In the genomic region with DNA sequence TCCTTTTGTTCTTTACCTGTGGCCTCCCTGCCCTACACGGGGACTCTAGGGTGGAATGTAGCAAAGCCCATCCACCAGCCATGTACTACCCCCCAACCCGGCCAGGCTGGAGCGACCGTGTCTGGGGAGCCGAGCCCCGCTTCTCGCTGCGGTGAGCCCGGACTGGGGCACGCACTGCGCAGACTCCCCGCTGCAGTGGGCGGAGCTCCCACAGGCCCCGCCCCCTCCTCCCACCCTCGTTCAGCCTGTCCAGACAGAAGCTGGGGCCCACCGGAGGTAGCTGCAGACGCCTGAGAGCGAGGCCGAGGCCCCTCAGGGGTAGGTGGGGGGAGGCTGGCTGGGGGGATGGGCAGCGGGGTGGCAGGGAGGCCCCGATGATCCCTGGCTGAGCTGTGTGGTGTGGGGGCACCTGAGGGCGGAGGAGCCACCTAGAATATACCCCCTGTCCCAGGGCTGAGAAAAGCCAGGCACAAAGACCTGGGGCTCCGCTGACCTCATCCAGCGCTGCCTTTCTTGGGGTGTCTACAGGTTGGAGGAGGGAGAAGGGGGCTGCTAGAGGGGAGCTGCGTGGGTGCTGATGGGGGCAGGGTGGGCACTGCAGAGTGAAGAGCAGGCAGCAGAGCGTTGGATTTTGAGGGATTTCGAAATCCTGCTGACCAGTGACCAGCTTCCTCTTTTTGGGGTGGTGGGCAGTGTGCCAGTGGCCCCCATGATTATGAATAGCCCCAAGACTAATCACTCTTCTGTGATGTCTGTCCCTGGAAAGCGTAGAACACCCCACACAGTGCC, we compare ENCODE assay signal across 1 cellular context.
TF ChIP-seq lines count a peak whose summit lies in the region.

No MANE protein-coding gene starts in this region.

TF ChIP-seq in HEK293, 187 proteins besides CTCF, POLR2A, EP300 and RAD21 (continued from another document and continues in another):
- TF ChIP-seq, protein P1, sequence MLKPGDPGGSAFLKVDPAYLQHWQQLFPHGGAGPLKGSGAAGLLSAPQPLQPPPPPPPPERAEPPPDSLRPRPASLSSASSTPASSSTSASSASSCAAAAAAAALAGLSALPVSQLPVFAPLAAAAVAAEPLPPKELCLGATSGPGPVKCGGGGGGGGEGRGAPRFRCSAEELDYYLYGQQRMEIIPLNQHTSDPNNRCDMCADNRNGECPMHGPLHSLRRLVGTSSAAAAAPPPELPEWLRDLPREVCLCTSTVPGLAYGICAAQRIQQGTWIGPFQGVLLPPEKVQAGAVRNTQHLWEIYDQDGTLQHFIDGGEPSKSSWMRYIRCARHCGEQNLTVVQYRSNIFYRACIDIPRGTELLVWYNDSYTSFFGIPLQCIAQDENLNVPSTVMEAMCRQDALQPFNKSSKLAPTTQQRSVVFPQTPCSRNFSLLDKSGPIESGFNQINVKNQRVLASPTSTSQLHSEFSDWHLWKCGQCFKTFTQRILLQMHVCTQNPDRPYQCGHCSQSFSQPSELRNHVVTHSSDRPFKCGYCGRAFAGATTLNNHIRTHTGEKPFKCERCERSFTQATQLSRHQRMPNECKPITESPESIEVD (tag by site-specific recombination; IDR thresholded peaks at IDR 0.05): no peak
- TF ChIP-seq, protein P2, sequence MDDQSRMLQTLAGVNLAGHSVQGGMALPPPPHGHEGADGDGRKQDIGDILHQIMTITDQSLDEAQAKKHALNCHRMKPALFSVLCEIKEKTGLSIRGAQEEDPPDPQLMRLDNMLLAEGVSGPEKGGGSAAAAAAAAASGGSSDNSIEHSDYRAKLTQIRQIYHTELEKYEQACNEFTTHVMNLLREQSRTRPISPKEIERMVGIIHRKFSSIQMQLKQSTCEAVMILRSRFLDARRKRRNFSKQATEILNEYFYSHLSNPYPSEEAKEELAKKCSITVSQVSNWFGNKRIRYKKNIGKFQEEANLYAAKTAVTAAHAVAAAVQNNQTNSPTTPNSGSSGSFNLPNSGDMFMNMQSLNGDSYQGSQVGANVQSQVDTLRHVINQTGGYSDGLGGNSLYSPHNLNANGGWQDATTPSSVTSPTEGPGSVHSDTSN (CRISPR knock-in tag; IDR thresholded peaks at IDR 0.05): no peak
- TF ChIP-seq ZNF133 (tag by site-specific recombination; IDR thresholded peaks at IDR 0.05) (no peak), ZEB2 (tag by site-specific recombination; IDR thresholded peaks at IDR 0.05) (no peak), ZFP37 (tag by site-specific recombination; IDR thresholded peaks at IDR 0.05) (no peak), ZNF529 (tag by site-specific recombination; IDR thresholded peaks at IDR 0.05; ENCODE audit: insufficient replicate concordance) (no peak), SALL2 (tag by site-specific recombination; IDR thresholded peaks at IDR 0.05; ENCODE audit: borderline replicate concordance) (no peak), ZNF561 (tag by site-specific recombination; IDR thresholded peaks at IDR 0.05; ENCODE audit: borderline replicate concordance) (no peak), ZNF140 (tag by site-specific recombination; IDR thresholded peaks at IDR 0.05) (no peak), WT1 (tag by site-specific recombination; IDR thresholded peaks at IDR 0.05) (no peak), HOXC10 (CRISPR knock-in tag; IDR thresholded peaks at IDR 0.05) (no peak), ZNF843 (tag by site-specific recombination; IDR thresholded peaks at IDR 0.05) (no peak), ZBTB48 (tag by site-specific recombination; IDR thresholded peaks at IDR 0.05) (peak; percentile 55; the same call in 1 of the 2 replicates), KLF1 (tag by site-specific recombination; IDR thresholded peaks at IDR 0.05) (no peak), YY2 (tag by site-specific recombination; IDR thresholded peaks at IDR 0.05) (no peak), ZNF792 (tag by site-specific recombination; IDR thresholded peaks at IDR 0.05) (no peak), ZNF138 (tag by site-specific recombination; IDR thresholded peaks at IDR 0.05; ENCODE audit: borderline replicate concordance) (no peak), KLF10 (tag by site-specific recombination; IDR thresholded peaks at IDR 0.05) (no peak), EGR2 (tag by site-specific recombination; IDR thresholded peaks at IDR 0.05; ENCODE audit: low read depth) (peak; percentile 79), ZNF747 (tag by site-specific recombination; IDR thresholded peaks at IDR 0.05) (no peak), PRDM1 (tag by site-specific recombination; IDR thresholded peaks at IDR 0.05) (no peak), ZNF623 (tag by site-specific recombination; IDR thresholded peaks at IDR 0.05) (no peak), IKZF3 (tag by site-specific recombination; IDR thresholded peaks at IDR 0.05) (no peak)
- TF ChIP-seq, protein P3, sequence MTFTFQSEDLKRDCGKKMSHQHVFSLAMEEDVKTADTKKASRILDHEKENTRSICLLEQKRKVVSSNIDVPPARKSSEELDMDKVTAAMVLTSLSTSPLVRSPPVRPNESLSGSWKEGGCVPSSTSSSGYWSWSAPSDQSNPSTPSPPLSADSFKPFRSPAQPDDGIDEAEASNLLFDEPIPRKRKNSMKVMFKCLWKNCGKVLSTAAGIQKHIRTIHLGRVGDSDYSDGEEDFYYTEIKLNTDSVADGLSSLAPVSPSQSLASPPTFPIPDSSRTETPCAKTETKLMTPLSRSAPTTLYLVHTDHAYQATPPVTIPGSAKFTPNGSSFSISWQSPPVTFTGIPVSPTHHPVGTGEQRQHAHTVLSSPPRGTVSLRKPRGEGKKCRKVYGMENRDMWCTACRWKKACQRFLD (tag by site-specific recombination; IDR thresholded peaks at IDR 0.05): no peak
- TF ChIP-seq, protein P4, sequence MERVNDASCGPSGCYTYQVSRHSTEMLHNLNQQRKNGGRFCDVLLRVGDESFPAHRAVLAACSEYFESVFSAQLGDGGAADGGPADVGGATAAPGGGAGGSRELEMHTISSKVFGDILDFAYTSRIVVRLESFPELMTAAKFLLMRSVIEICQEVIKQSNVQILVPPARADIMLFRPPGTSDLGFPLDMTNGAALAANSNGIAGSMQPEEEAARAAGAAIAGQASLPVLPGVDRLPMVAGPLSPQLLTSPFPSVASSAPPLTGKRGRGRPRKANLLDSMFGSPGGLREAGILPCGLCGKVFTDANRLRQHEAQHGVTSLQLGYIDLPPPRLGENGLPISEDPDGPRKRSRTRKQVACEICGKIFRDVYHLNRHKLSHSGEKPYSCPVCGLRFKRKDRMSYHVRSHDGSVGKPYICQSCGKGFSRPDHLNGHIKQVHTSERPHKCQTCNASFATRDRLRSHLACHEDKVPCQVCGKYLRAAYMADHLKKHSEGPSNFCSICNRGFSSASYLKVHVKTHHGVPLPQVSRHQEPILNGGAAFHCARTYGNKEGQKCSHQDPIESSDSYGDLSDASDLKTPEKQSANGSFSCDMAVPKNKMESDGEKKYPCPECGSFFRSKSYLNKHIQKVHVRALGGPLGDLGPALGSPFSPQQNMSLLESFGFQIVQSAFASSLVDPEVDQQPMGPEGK (tag by site-specific recombination; IDR thresholded peaks at IDR 0.05): peak; percentile 73
- TF ChIP-seq, protein P5, sequence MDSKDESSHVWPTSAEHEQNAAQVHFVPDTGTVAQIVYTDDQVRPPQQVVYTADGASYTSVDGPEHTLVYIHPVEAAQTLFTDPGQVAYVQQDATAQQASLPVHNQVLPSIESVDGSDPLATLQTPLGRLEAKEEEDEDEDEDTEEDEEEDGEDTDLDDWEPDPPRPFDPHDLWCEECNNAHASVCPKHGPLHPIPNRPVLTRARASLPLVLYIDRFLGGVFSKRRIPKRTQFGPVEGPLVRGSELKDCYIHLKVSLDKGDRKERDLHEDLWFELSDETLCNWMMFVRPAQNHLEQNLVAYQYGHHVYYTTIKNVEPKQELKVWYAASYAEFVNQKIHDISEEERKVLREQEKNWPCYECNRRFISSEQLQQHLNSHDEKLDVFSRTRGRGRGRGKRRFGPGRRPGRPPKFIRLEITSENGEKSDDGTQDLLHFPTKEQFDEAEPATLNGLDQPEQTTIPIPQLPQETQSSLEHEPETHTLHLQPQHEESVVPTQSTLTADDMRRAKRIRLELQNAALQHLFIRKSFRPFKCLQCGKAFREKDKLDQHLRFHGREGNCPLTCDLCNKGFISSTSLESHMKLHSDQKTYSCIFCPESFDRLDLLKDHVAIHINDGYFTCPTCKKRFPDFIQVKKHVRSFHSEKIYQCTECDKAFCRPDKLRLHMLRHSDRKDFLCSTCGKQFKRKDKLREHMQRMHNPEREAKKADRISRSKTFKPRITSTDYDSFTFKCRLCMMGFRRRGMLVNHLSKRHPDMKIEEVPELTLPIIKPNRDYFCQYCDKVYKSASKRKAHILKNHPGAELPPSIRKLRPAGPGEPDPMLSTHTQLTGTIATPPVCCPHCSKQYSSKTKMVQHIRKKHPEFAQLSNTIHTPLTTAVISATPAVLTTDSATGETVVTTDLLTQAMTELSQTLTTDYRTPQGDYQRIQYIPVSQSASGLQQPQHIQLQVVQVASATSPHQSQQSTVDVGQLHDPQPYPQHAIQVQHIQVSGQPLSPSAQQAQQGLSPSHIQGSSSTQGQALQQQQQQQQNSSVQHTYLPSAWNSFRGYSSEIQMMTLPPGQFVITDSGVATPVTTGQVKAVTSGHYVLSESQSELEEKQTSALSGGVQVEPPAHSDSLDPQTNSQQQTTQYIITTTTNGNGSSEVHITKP (tag by site-specific recombination; IDR thresholded peaks at IDR 0.05): 0 out of 2 replicates have a peak, but pooled peaks have one; percentile 17
- TF ChIP-seq, protein P6, sequence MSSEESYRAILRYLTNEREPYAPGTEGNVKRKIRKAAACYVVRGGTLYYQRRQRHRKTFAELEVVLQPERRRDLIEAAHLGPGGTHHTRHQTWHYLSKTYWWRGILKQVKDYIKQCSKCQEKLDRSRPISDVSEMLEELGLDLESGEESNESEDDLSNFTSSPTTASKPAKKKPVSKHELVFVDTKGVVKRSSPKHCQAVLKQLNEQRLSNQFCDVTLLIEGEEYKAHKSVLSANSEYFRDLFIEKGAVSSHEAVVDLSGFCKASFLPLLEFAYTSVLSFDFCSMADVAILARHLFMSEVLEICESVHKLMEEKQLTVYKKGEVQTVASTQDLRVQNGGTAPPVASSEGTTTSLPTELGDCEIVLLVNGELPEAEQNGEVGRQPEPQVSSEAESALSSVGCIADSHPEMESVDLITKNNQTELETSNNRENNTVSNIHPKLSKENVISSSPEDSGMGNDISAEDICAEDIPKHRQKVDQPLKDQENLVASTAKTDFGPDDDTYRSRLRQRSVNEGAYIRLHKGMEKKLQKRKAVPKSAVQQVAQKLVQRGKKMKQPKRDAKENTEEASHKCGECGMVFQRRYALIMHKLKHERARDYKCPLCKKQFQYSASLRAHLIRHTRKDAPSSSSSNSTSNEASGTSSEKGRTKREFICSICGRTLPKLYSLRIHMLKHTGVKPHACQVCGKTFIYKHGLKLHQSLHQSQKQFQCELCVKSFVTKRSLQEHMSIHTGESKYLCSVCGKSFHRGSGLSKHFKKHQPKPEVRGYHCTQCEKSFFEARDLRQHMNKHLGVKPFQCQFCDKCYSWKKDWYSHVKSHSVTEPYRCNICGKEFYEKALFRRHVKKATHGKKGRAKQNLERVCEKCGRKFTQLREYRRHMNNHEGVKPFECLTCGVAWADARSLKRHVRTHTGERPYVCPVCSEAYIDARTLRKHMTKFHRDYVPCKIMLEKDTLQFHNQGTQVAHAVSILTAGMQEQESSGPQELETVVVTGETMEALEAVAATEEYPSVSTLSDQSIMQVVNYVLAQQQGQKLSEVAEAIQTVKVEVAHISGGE (tag by site-specific recombination; conservative IDR thresholded peaks at IDR 0.05; ENCODE audit: low read depth): no peak
- TF ChIP-seq, protein P7, sequence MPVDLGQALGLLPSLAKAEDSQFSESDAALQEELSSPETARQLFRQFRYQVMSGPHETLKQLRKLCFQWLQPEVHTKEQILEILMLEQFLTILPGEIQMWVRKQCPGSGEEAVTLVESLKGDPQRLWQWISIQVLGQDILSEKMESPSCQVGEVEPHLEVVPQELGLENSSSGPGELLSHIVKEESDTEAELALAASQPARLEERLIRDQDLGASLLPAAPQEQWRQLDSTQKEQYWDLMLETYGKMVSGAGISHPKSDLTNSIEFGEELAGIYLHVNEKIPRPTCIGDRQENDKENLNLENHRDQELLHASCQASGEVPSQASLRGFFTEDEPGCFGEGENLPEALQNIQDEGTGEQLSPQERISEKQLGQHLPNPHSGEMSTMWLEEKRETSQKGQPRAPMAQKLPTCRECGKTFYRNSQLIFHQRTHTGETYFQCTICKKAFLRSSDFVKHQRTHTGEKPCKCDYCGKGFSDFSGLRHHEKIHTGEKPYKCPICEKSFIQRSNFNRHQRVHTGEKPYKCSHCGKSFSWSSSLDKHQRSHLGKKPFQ (tag by site-specific recombination; IDR thresholded peaks at IDR 0.05): no peak
- TF ChIP-seq, protein P8, sequence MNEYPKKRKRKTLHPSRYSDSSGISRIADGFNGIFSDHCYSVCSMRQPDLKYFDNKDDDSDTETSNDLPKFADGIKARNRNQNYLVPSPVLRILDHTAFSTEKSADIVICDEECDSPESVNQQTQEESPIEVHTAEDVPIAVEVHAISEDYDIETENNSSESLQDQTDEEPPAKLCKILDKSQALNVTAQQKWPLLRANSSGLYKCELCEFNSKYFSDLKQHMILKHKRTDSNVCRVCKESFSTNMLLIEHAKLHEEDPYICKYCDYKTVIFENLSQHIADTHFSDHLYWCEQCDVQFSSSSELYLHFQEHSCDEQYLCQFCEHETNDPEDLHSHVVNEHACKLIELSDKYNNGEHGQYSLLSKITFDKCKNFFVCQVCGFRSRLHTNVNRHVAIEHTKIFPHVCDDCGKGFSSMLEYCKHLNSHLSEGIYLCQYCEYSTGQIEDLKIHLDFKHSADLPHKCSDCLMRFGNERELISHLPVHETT (tag by site-specific recombination; IDR thresholded peaks at IDR 0.05): no peak
- TF ChIP-seq, protein P9, sequence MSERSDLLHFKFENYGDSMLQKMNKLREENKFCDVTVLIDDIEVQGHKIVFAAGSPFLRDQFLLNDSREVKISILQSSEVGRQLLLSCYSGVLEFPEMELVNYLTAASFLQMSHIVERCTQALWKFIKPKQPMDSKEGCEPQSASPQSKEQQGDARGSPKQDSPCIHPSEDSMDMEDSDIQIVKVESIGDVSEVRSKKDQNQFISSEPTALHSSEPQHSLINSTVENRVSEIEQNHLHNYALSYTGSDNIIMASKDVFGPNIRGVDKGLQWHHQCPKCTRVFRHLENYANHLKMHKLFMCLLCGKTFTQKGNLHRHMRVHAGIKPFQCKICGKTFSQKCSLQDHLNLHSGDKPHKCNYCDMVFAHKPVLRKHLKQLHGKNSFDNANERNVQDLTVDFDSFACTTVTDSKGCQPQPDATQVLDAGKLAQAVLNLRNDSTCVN (tag by site-specific recombination; optimal IDR thresholded peaks at IDR 0.05): no peak
- TF ChIP-seq, protein P10, sequence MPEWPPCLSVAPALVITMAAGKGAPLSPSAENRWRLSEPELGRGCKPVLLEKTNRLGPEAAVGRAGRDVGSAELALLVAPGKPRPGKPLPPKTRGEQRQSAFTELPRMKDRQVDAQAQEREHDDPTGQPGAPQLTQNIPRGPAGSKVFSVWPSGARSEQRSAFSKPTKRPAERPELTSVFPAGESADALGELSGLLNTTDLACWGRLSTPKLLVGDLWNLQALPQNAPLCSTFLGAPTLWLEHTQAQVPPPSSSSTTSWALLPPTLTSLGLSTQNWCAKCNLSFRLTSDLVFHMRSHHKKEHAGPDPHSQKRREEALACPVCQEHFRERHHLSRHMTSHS (tag by site-specific recombination; IDR thresholded peaks at IDR 0.05): no peak
- TF ChIP-seq, protein P11, sequence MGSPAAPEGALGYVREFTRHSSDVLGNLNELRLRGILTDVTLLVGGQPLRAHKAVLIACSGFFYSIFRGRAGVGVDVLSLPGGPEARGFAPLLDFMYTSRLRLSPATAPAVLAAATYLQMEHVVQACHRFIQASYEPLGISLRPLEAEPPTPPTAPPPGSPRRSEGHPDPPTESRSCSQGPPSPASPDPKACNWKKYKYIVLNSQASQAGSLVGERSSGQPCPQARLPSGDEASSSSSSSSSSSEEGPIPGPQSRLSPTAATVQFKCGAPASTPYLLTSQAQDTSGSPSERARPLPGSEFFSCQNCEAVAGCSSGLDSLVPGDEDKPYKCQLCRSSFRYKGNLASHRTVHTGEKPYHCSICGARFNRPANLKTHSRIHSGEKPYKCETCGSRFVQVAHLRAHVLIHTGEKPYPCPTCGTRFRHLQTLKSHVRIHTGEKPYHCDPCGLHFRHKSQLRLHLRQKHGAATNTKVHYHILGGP (tag by site-specific recombination; IDR thresholded peaks at IDR 0.05): no peak
